ENCODE assay signal across 22 cellular contexts in genomic region chr2:83113953-83114352, GRCh38.
"Had no signal": no experiment of that assay in that cellular context is flagged by ENCODE, and none has a peak within 500 bp of the region (broad histone marks: within the 10 kb centered on the region; RNA-seq: fewer than 3 reads in every experiment).

No MANE protein-coding gene starts in this region.

- H3K4me3 ChIP-seq: adrenal gland, MG63 had no signal

- H3K27me3 ChIP-seq: adrenal gland, MG63 had no signal

- DNase-seq: activated CD4-positive, alpha-beta T cell treated with anti-CD3 and anti-CD28 coated beads for 4 hours; activated CD8-positive, alpha-beta memory T cell treated with anti-CD3 and anti-CD28 coated beads, Interleukin-2, amount 50 U/mL, for 4 hours; activated CD8-positive, alpha-beta T cell treated with anti-CD3 and anti-CD28 coated beads for 36 hours; activated naive CD4-positive, alpha-beta T cell treated with anti-CD3 and anti-CD28 coated beads, Interleukin-2, amount 50 U/mL, for 16 hours; activated naive CD8-positive, alpha-beta T cell treated with anti-CD3 and anti-CD28 coated beads, Interleukin-2, amount 10 ng/mL, durations not matched to agents 7 days and 5 days; activated T-cell treated with anti-CD3 and anti-CD28 coated beads, Interleukin-2, amount 50 U/mL, for 1 hour; adrenal gland; anterior cingulate cortex; caudate nucleus; KBM-7; MG63; MV-4-11; NCI-H1105; NCI-H1436; NCI-H1694 treated with DMSO at 0.1 percent for 48 hours; NCI-H2029 treated with DMSO at 0.1 percent for 48 hours; NCI-H446; NCI-H526 treated with DMSO at 0.1 percent for 48 hours; NCI-H82; SHP77 treated with DMSO at 0.1 percent for 48 hours had no signal

- H3K27ac ChIP-seq: adrenal gland had no signal

- H3K9me3 ChIP-seq: adrenal gland, MG63 had no signal

- H3K36me3 ChIP-seq: adrenal gland, MG63 had no signal

- H3K4me1 ChIP-seq: adrenal gland had no signal

- ATAC-seq: activated CD4-positive, CD25-positive, alpha-beta regulatory T cell treated with anti-CD3 and anti-CD28 coated beads, Interleukin-2, amount 50 U/mL, for 24 hours; activated CD8-positive, alpha-beta T cell treated with anti-CD3 and anti-CD28 coated beads for 36 hours; Panc1 had no signal
